In the genomic region with DNA sequence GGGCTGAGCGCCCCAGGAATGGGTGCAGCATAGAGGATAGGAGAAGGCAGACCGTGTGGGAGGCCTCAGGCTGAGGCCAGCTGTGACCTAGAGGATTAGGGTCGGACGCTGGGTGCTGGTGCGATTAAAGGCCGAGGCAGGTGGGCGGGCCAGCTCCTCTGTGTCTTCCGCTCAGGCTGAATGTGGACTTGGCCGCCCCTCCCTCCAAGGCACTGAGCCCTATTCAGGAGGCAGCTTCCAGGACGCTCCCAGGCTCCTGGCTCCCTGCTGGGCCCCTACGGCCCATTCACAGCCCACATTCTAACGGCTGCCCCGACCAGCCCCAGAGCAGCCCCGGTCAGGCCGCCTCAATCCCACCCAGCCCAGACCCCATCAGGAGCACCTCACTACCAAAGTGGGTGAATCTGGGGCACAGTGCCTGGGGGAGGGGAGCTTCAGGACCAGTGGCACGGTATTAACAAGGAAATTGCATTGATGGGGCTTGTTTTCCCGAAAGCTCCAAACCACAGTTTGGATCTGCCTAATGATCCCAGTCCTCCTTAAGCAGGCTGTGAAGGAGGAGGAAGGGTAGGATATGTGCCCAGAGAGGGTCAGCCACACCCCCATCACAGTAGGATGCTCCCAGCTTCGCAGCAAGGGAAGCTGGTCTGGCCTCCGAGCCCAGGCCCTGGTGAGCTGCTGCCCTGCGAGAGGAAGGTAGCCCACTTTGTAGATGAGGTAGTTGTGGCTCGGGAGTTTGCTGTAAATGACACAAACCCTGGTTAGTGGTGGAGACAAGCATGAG, we compare ENCODE assay signal across 24 cellular contexts. TPM values are rescaled to one million over a fixed set of nuclear protein-coding genes. Genes with fewer than 3 reads are reported as not detected.
DNase-seq lines count a peak whose midpoint lies in the region; ATAC-seq, FAIRE-seq and TF ChIP-seq lines count a peak whose summit lies in the region.
"Had no signal": no experiment of that assay in that cellular context is flagged by ENCODE, and none has a peak within 500 bp of the region (broad histone marks: within the 10 kb centered on the region; RNA-seq: fewer than 3 reads in every experiment).

No MANE protein-coding gene starts in this region.

- no peak overlapping the region for H3K56ac ChIP-seq in H9 (ENCODE audit: insufficient read length, low read depth, low read length)

- peaks cover 54 to 73% of the 10 kb centered on the region in 2 experiments for H3K4me1 Mint-ChIP-seq in H9
- no peaks in the 10 kb centered on the region for H3K4me1 Mint-ChIP-seq in activated naive CD4-positive, alpha-beta T cell treated with anti-CD3 and anti-CD28 coated beads for 36 hours (ENCODE audit: low read depth)
- no peaks in the 10 kb centered on the region for H3K4me1 Mint-ChIP-seq in CD4-positive, alpha-beta memory T cell
- H3K4me1 Mint-ChIP-seq: stimulated activated effector memory CD8-positive, alpha-beta T cell treated with anti-CD3 and anti-CD28 coated beads, Interleukin-12 subunit alpha, Interleukin-12 subunit beta, amount 100 ng/mL, for 72 hours had no signal

- no peak overlapping the region for H3T11ph ChIP-seq in H9 (ENCODE audit: low read length)

- no peaks in the 10 kb centered on the region for H3K36me3 ChIP-seq in SJCRH30
- no peaks in the 10 kb centered on the region for H3K36me3 ChIP-seq in CD4-positive, alpha-beta memory T cell (ENCODE audit: insufficient read depth, low read length)
- H3K36me3 ChIP-seq: BLaER1, upper lobe of left lung had no signal

- 0 out of 3 replicates have a peak overlapping the region, but pooled peaks have one; percentile 14 for H3K4me2 ChIP-seq in A549
- H3K4me2 ChIP-seq in H9 (ENCODE audit: insufficient read depth, insufficient read length, low read length): peak overlapping the region; percentile 1
- H3K4me2 ChIP-seq: BLaER1, PC-9 had no signal

- no peak overlapping the region for H4K91ac ChIP-seq in H9 (ENCODE audit: insufficient read length, low read depth, low read length)

- WGBS in A549 (ENCODE audit: missing lambda C conversion rate): 78% methylated on average over 18 of the region's 21 CpGs
- no CpG with 5 or more reads among the region's 21 CpGs for WGBS in H9 (ENCODE audit: extremely low coverage, insufficient read length, low lambda C conversion rate)

- no peak overlapping the region for H2BK20ac ChIP-seq in H9 (ENCODE audit: low read depth, low read length, poor library complexity, severe bottlenecking)

- no peaks in the 10 kb centered on the region for H3K27me3 ChIP-seq in H9 (ENCODE audit: insufficient read depth, low read length)
- no peaks in the 10 kb centered on the region; the same call in 1 of the 2 replicates for H3K27me3 ChIP-seq in SJCRH30
- H3K27me3 ChIP-seq in CD4-positive, alpha-beta memory T cell (ENCODE audit: insufficient read depth, low read length): no peaks in the 10 kb centered on the region
- H3K27me3 ChIP-seq: BLaER1, dorsolateral prefrontal cortex, upper lobe of left lung had no signal

- H2BK120ac ChIP-seq in H9 (ENCODE audit: low read depth, low read length, poor library complexity, severe bottlenecking): no peak overlapping the region

- no peak overlapping the region for H2BK5ac ChIP-seq in H9 (ENCODE audit: insufficient read length, low read length)

- peak overlapping the region; percentile 66 to 97 (median 90) for H3K27ac Mint-ChIP-seq in H9
- H3K27ac Mint-ChIP-seq in activated naive CD4-positive, alpha-beta T cell treated with anti-CD3 and anti-CD28 coated beads for 36 hours: no peak overlapping the region
- H3K27ac Mint-ChIP-seq in CD4-positive, alpha-beta memory T cell: no peak overlapping the region
- H3K27ac Mint-ChIP-seq: stimulated activated effector memory CD8-positive, alpha-beta T cell treated with anti-CD3 and anti-CD28 coated beads, Interleukin-12 subunit alpha, Interleukin-12 subunit beta, amount 100 ng/mL, for 72 hours had no signal

- POLR2A ChIA-PET in A549 (lab: Yijun Ruan, JAX): interaction anchor here (1.1 kb wide), 1 partner anchor 19 kb away, joined by 3 read pairs; no protein-coding TSS in a partner anchor
- POLR2A ChIA-PET in CD4-positive, alpha-beta memory T cell (lab: Charles Lee; ENCODE audit: partially characterized antibody): no interaction called here

- no peaks in the 10 kb centered on the region for H3K23me2 ChIP-seq in H9 (ENCODE audit: insufficient read length, low read depth, low read length, poor library complexity, severe bottlenecking)

- no peak overlapping the region for H3K4ac ChIP-seq in H9 (ENCODE audit: low read depth, low read length)

- peaks cover 2 to 13% (median 4%) of the 10 kb centered on the region in 3 experiments; a peak in 5 of 7 replicates for H3K36me3 Mint-ChIP-seq in H9 (ENCODE audit: insufficient read depth in 1 of 3, low read depth in 3 of 3)
- H3K36me3 Mint-ChIP-seq in activated naive CD4-positive, alpha-beta T cell treated with anti-CD3 and anti-CD28 coated beads for 36 hours (ENCODE audit: low read depth): no peaks in the 10 kb centered on the region
- H3K36me3 Mint-ChIP-seq in CD4-positive, alpha-beta memory T cell: no peaks in the 10 kb centered on the region
- H3K36me3 Mint-ChIP-seq: stimulated activated effector memory CD8-positive, alpha-beta T cell treated with anti-CD3 and anti-CD28 coated beads, Interleukin-12 subunit alpha, Interleukin-12 subunit beta, amount 100 ng/mL, for 72 hours had no signal

- ATAC-seq in A549: no peak
- ATAC-seq: Right ventricle myocardium inferior; stimulated activated effector memory CD8-positive, alpha-beta T cell treated with anti-CD3 and anti-CD28 coated beads, Interleukin-12 subunit alpha, Interleukin-12 subunit beta, amount 100 ng/mL, for 72 hours had no signal

- no peak overlapping the region for H2BK12ac ChIP-seq in H9 (ENCODE audit: insufficient read length, low read depth, low read length)

- no peak overlapping the region for H2BK15ac ChIP-seq in H9 (ENCODE audit: low read depth, low read length)

- DNase-seq in A549 (ENCODE audit: low read depth in 1 of 2, low spot score in 1 of 2) (no peak), H9 (peak; percentile 91), SJCRH30 (peak; percentile 44 to 64), HuH-7.5 (ENCODE audit: low spot score) (no peak)
- no peak for DNase-seq in activated naive CD4-positive, alpha-beta T cell treated with anti-CD3 and anti-CD28 coated beads for 36 hours
- no peak for DNase-seq in activated naive CD4-positive, alpha-beta T cell treated with Interleukin-2 at 50 U/mL for 16 hours
- DNase-seq in CD4-positive, alpha-beta memory T cell: no peak
- DNase-seq: activated CD4-positive, alpha-beta T cell treated with anti-CD3 and anti-CD28 coated beads for 4 hours; activated CD8-positive, alpha-beta memory T cell treated with anti-CD3 and anti-CD28 coated beads for 24 hours; activated gamma-delta T cell; GDM1; NCI-H1048; NK-92 treated with Interleukin-12 subunit alpha and Interleukin-12 subunit beta, amount 100 ng/mL, for 24 hours; stimulated activated CD4-positive, alpha-beta T cell treated with anti-CD3 and anti-CD28 coated beads, Interleukin-12 subunit alpha, Interleukin-12 subunit beta, amount 100 ng/mL, for 4 hours; stimulated activated CD4-positive, alpha-beta T cell treated with anti-CD3 and anti-CD28 coated beads, Interleukin-4, amount 100 ng/mL, for 24 hours had no signal

- no peak overlapping the region for H3K23ac ChIP-seq in H9 (ENCODE audit: insufficient read length, low read depth, low read length)

- TF ChIP-seq CTCF in A549 (IDR thresholded peaks at IDR 0.05): no peak
- no peak for TF ChIP-seq CTCF in H9 (conservative IDR thresholded peaks at IDR 0.05)

- intact Hi-C loops in activated naive CD4-positive, alpha-beta T cell treated with anti-CD3 and anti-CD28 coated beads for 36 hours (cut with micrococcal nuclease): no loop called here
- intact Hi-C loops in CD4-positive, alpha-beta memory T cell (cut with micrococcal nuclease): no loop called here

- no peaks in the 10 kb centered on the region for H3K79me2 ChIP-seq in H9 (ENCODE audit: insufficient read depth, low read length)

- H3K4me1 ChIP-seq in A549 (peaks cover 34% of the 10 kb centered on the region), H9 (ENCODE audit: insufficient read depth, low read length) (peaks cover 10% of the 10 kb centered on the region), SJCRH30 (peaks cover 27% of the 10 kb centered on the region)
- H3K4me1 ChIP-seq in CD4-positive, alpha-beta memory T cell (ENCODE audit: insufficient read depth, low read length): no peaks in the 10 kb centered on the region

- CTCF ChIA-PET in A549 (lab: Yijun Ruan, JAX): interaction anchor here (0.6 to 2.6 kb wide), 8 partner anchors 14 to 40 kb away, joined by 3 to 12 read pairs (median 3); a partner anchor contains a TSS
- CTCF ChIA-PET in activated naive CD4-positive, alpha-beta T cell treated with anti-CD3 and anti-CD28 coated beads for 36 hours (lab: Charles Lee): no interaction called here
- CTCF ChIA-PET in CD4-positive, alpha-beta memory T cell (lab: Charles Lee; ENCODE audit: partially characterized antibody): no interaction called here

- no peak overlapping the region for H3K9ac ChIP-seq in H9 (ENCODE audit: extremely low read depth, insufficient read length, low read length)
- H3K9ac ChIP-seq: BLaER1 had no signal

- H3K79me1 ChIP-seq in H9 (ENCODE audit: insufficient read depth, low read depth, low read length, poor library complexity, severe bottlenecking): no peaks in the 10 kb centered on the region

- H3K4me3 ChIP-seq in A549: no peak overlapping the region
- H3K4me3 ChIP-seq in SJCRH30: no peak overlapping the region
- peak overlapping the region; percentile 20; the same call in 1 of the 2 replicates for H3K4me3 ChIP-seq in iPS-18c (ENCODE audit: insufficient read depth, low read depth, low read length)
- H3K4me3 ChIP-seq in CD4-positive, alpha-beta memory T cell (ENCODE audit: low read length in 2 of 2): no peak overlapping the region
- H3K4me3 ChIP-seq: BLaER1, dorsolateral prefrontal cortex, PC-9, upper lobe of left lung had no signal

- TF ChIP-seq EP300 in A549 (IDR thresholded peaks at IDR 0.05): no peak

- H2AFZ ChIP-seq in H9 (ENCODE audit: low read length): no peak overlapping the region
- H2AFZ ChIP-seq: PC-9 had no signal

- H4K5ac ChIP-seq in H9 (ENCODE audit: insufficient read length, low read depth, low read length): no peak overlapping the region

- H3K4me3 Mint-ChIP-seq in H9: peak overlapping the region; percentile 33 to 57; a peak in 3 of 5 replicates
- H3K4me3 Mint-ChIP-seq in activated naive CD4-positive, alpha-beta T cell treated with anti-CD3 and anti-CD28 coated beads for 36 hours: no peak overlapping the region
- H3K4me3 Mint-ChIP-seq in CD4-positive, alpha-beta memory T cell: no peak overlapping the region
- H3K4me3 Mint-ChIP-seq: stimulated activated effector memory CD8-positive, alpha-beta T cell treated with anti-CD3 and anti-CD28 coated beads, Interleukin-12 subunit alpha, Interleukin-12 subunit beta, amount 100 ng/mL, for 72 hours had no signal

- no peak overlapping the region for H2AK5ac ChIP-seq in H9 (ENCODE audit: insufficient read length, low read length)

- no peak for TF ChIP-seq RAD21 in A549 (conservative IDR thresholded peaks at IDR 0.05 in 1 of 2, IDR thresholded peaks at IDR 0.05 in 1 of 2)

- no peak overlapping the region for H3K18ac ChIP-seq in H9 (ENCODE audit: insufficient read length, low read depth, low read length)

- no peak overlapping the region for H4K8ac ChIP-seq in H9 (replicated peaks; ENCODE audit: insufficient read length, low read depth, low read length)

- H3K27me3 Mint-ChIP-seq in H9 (ENCODE audit: low read depth): peaks cover 25% of the 10 kb centered on the region
- no peaks in the 10 kb centered on the region for H3K27me3 Mint-ChIP-seq in activated naive CD4-positive, alpha-beta T cell treated with anti-CD3 and anti-CD28 coated beads for 36 hours (ENCODE audit: low read depth)
- H3K27me3 Mint-ChIP-seq in CD4-positive, alpha-beta memory T cell: peaks cover 6 to 8% of the 10 kb centered on the region in 2 donors

- no peaks in the 10 kb centered on the region for H4K20me1 ChIP-seq in H9 (ENCODE audit: control insufficient read depth, insufficient read depth, insufficient read length)
- H4K20me1 ChIP-seq: BLaER1 had no signal

- H3K27ac ChIP-seq in A549 (peak overlapping the region in 1 of 2 experiments; percentile 52; a peak in 2 of 6 replicates), H9 (ENCODE audit: insufficient read length, low read depth, low read length) (no peak overlapping the region), SJCRH30 (no peak overlapping the region)
- H3K27ac ChIP-seq in CD4-positive, alpha-beta memory T cell (ENCODE audit: low read depth, low read length): no peak overlapping the region
- H3K27ac ChIP-seq: BLaER1, PC-9, upper lobe of left lung had no signal

- TF ChIP-seq POLR2A in A549 (IDR thresholded peaks at IDR 0.05; ENCODE audit: low read length): no peak; the same call in 1 of the 2 replicates

- H3K14ac ChIP-seq in H9 (ENCODE audit: insufficient read depth, low read length): no peak overlapping the region

- H3K9me3 ChIP-seq in A549 (no peaks in the 10 kb centered on the region), H9 (ENCODE audit: control insufficient read depth, low read depth, low read length) (no peaks in the 10 kb centered on the region), SJCRH30 (replicated peaks) (no peaks in the 10 kb centered on the region), iPS-18c (ENCODE audit: control insufficient read depth, insufficient read depth, low read length) (no peaks in the 10 kb centered on the region)
- H3K9me3 ChIP-seq in CD4-positive, alpha-beta memory T cell (ENCODE audit: control insufficient read depth in 1 of 2, low read length in 2 of 2): no peaks in the 10 kb centered on the region
- H3K9me3 ChIP-seq: BLaER1, upper lobe of left lung had no signal

- H3K9me3 Mint-ChIP-seq in H9: no peaks in the 10 kb centered on the region
- H3K9me3 Mint-ChIP-seq in activated naive CD4-positive, alpha-beta T cell treated with anti-CD3 and anti-CD28 coated beads for 36 hours: no peaks in the 10 kb centered on the region
- H3K9me3 Mint-ChIP-seq in CD4-positive, alpha-beta memory T cell: no peaks in the 10 kb centered on the region
- H3K9me3 Mint-ChIP-seq: stimulated activated effector memory CD8-positive, alpha-beta T cell treated with anti-CD3 and anti-CD28 coated beads, Interleukin-12 subunit alpha, Interleukin-12 subunit beta, amount 100 ng/mL, for 72 hours had no signal

- FAIRE-seq in A549 (lab: Jason Lieb, UNC): no peak
- FAIRE-seq: GM19239 had no signal

RNA-seq across cellular contexts. Expression of a gene that starts 14.5 kb away (rescaled TPM):
- polyA plus RNA-seq in A549 (2011; rRNA removed) (2.0 and 3.1 TPM in 2 replicates), A549 (2017; fragmentation: RNase III; extraction: RNeasy Plus Mini Kit Qiagen cat#74134 plus additional on column Dnase treatment) (4.2 to 6.6 TPM (median 5.9 TPM) in 3 replicates)
- polyA plus RNA-seq in A549 (2012; cell fraction: cytosol; rRNA removed): 3.5 and 4.3 TPM in 2 replicates
- 8.9 and 9.1 TPM in 2 replicates for polyA plus RNA-seq in A549 (2012; cell fraction: nucleus; rRNA removed)
- 3.1 and 5.2 TPM in 2 replicates for polyA minus RNA-seq in A549 (2011; rRNA and poly(A)+ RNA removed)
- total RNA-seq in H9 (2021): 8.7 and 12.5 TPM in 2 replicates
- total RNA-seq in SJCRH30 (2014; rRNA removed; shearing (Covaris generic)): not detected in 2 replicates
- total RNA-seq in activated naive CD4-positive, alpha-beta T cell treated with anti-CD3 and anti-CD28 coated beads for 36 hours: not detected
- total RNA-seq in CD4-positive, alpha-beta memory T cell: not detected
- not detected for polyA plus RNA-seq in CD4-positive, alpha-beta memory T cell
- total RNA-seq: lung microvascular endothelial cell, PC-9 had no signal

Comparison
In these comparisons a context has a peak if more than half of its experiments do, and no peak if none do; other contexts are left out.
1. DNase-seq: peak in H9 (single experiment) and SJCRH30 (2 of 2); none in A549 (0 of 2), activated naive CD4-positive, alpha-beta T cell treated with anti-CD3 and anti-CD28 coated beads for 36 hours (single experiment), activated naive CD4-positive, alpha-beta T cell treated with Interleukin-2 at 50 U/mL for 16 hours (single experiment), CD4-positive, alpha-beta memory T cell (0 of 5) and HuH-7.5 (single experiment).
2. H3K27ac Mint-ChIP-seq: peak in H9 (3 of 3); none in activated naive CD4-positive, alpha-beta T cell treated with anti-CD3 and anti-CD28 coated beads for 36 hours (single experiment) and CD4-positive, alpha-beta memory T cell (0 of 7).
3. H3K4me3 Mint-ChIP-seq: peak in H9 (2 of 2); none in activated naive CD4-positive, alpha-beta T cell treated with anti-CD3 and anti-CD28 coated beads for 36 hours (single experiment) and CD4-positive, alpha-beta memory T cell (0 of 8).